In genomic region chr9:84754461-84754860, GRCh38 we compare ENCODE assay signal across 21 cellular contexts.
DNase-seq lines count a peak whose midpoint lies in the region; ATAC-seq, FAIRE-seq and TF ChIP-seq lines count a peak whose summit lies in the region.
"Had no signal": no experiment of that assay in that cellular context is flagged by ENCODE, and none has a peak within 500 bp of the region (broad histone marks: within the 10 kb centered on the region; RNA-seq: fewer than 3 reads in every experiment).

No MANE protein-coding gene starts in this region.

- no peaks in the 10 kb centered on the region for H3K9me3 ChIP-seq in IMR-90 (ENCODE audit: control insufficient read depth, insufficient read depth, low read length)
- H3K9me3 ChIP-seq: ovary, transverse colon had no signal

- no peak overlapping the region for H3K27ac ChIP-seq in IMR-90 (ENCODE audit: insufficient read depth, low read length)
- H3K27ac ChIP-seq: GM23248, ovary, transverse colon had no signal

- no peaks in the 10 kb centered on the region for H4K20me1 ChIP-seq in IMR-90 (ENCODE audit: insufficient read depth, low read length)

- no peak overlapping the region for H2BK15ac ChIP-seq in IMR-90 (ENCODE audit: low read depth, low read length)

- no CpG with 5 or more reads among the region's 3 CpGs for WGBS in IMR-90 (ENCODE audit: extremely low coverage in 2 of 2, insufficient read length in 1 of 2), 2 experiments

- CTCF ChIA-PET in IMR-90 (lab: Yijun Ruan, JAX): no interaction called here

- H2BK120ac ChIP-seq in IMR-90 (ENCODE audit: low read depth, low read length): no peak overlapping the region

- no TSS peak for BruUV-seq in IMR-90 (replicated peaks; lab: Mats Ljungman, UMichigan)

- H3K27me3 ChIP-seq in IMR-90 (ENCODE audit: control insufficient read depth, insufficient read depth, low read length): no peaks in the 10 kb centered on the region
- no peaks in the 10 kb centered on the region for H3K27me3 ChIP-seq in bronchial epithelial cell (ENCODE audit: control insufficient read depth, insufficient read depth, low read length)
- H3K27me3 ChIP-seq: ovary, transverse colon had no signal

- no peaks in the 10 kb centered on the region for H3K79me1 ChIP-seq in IMR-90 (ENCODE audit: low read depth in 1 of 2, low read length in 2 of 2)

- peak; percentile 24 for DNase-seq in IMR-90
- DNase-seq in bronchial epithelial cell (ENCODE audit: low read depth): no peak
- peak; percentile 37 for DNase-seq in retinal pigment epithelial cell (ENCODE audit: low read depth)
- no peak for DNase-seq in foreskin melanocyte
- DNase-seq in ACHN: no peak
- no peak for DNase-seq in mucosa of gallbladder (ENCODE audit: low spot score)
- DNase-seq: activated CD8-positive, alpha-beta memory T cell treated with anti-CD3 and anti-CD28 coated beads, Interleukin-2, amount 50 U/mL, for 4 hours; activated naive CD4-positive, alpha-beta T cell treated with anti-CD3 and anti-CD28 coated beads for 36 hours; AML-193; effector CD8-positive, alpha-beta T cell; GM23248; hypothalamus; NCI-H1694; NCI-H2227 treated with DMSO at 0.1 percent for 48 hours; NK-92 treated with Interleukin-12 subunit alpha and Interleukin-12 subunit beta, amount 100 ng/mL, for 24 hours; ovary; Right ventricle myocardium superior; transverse colon had no signal

- H2AK9ac ChIP-seq in IMR-90 (replicated peaks; ENCODE audit: low read depth, low read length, poor library complexity): peak overlapping the region; percentile 3

- H4K8ac ChIP-seq in IMR-90 (ENCODE audit: low read depth in 2 of 2, low read length in 2 of 2): no peak overlapping the region

- H3K4me1 ChIP-seq in IMR-90 (ENCODE audit: control insufficient read depth, insufficient read depth, low read length): peaks cover 1% of the 10 kb centered on the region; the same call in 1 of the 2 replicates

- H3K9ac ChIP-seq in IMR-90 (ENCODE audit: low read depth, low read length): no peak overlapping the region
- H3K9ac ChIP-seq: GM23248 had no signal

- H4K5ac ChIP-seq in IMR-90 (ENCODE audit: low read depth, low read length): no peak overlapping the region

- POLR2A ChIA-PET in IMR-90 (lab: Charles Lee; ENCODE audit: unreplicated experiment): no interaction called here

- H3K56ac ChIP-seq in IMR-90 (ENCODE audit: extremely low read depth, insufficient read depth, low read length): no peak overlapping the region

- TF ChIP-seq CTCF in IMR-90 (conservative IDR thresholded peaks at IDR 0.05; ENCODE audit: low read depth, low read length) (no peak), bronchial epithelial cell (IDR thresholded peaks at IDR 0.05; ENCODE audit: insufficient read depth, low read length, severe bottlenecking) (no peak), retinal pigment epithelial cell (conservative IDR thresholded peaks at IDR 0.05; ENCODE audit: low read depth, low read length) (no peak)

- H2AFZ ChIP-seq in IMR-90 (replicated peaks; ENCODE audit: low read length, poor library complexity): peak overlapping the region; percentile 23
- H2AFZ ChIP-seq: GM23248 had no signal

- no peaks in the 10 kb centered on the region for H3K36me3 ChIP-seq in IMR-90 (ENCODE audit: control insufficient read depth, insufficient read depth, low read length)
- H3K36me3 ChIP-seq in bronchial epithelial cell (ENCODE audit: control insufficient read depth, insufficient read depth, low read length): no peaks in the 10 kb centered on the region
- H3K36me3 ChIP-seq: ovary, transverse colon had no signal

- H2BK5ac ChIP-seq in IMR-90 (ENCODE audit: low read depth, low read length, poor library complexity, severe bottlenecking): peak overlapping the region; percentile 54

- H3K23ac ChIP-seq in IMR-90 (ENCODE audit: low read depth, low read length): no peak overlapping the region

- H3K4me2 ChIP-seq in IMR-90 (ENCODE audit: low read depth, low read length): peak overlapping the region; percentile 40; the same call in 1 of the 2 replicates

- ATAC-seq in GM18502 (IDR thresholded peaks at IDR 0.05; ENCODE audit: poor library complexity, unreplicated experiment): peak; percentile 52
- no peak for ATAC-seq in IMR-90 (ENCODE audit: low read depth)
- no peak for ATAC-seq in GM21576 (IDR thresholded peaks at IDR 0.05; ENCODE audit: unreplicated experiment)

- H3K4me3 ChIP-seq in IMR-90 (ENCODE audit: insufficient read depth, low read depth, low read length) (no peak overlapping the region), bronchial epithelial cell (ENCODE audit: low read depth, low read length) (no peak overlapping the region), retinal pigment epithelial cell (ENCODE audit: low read length) (no peak overlapping the region)
- H3K4me3 ChIP-seq: GM23248, ovary, skin epidermis, transverse colon had no signal

- H4K91ac ChIP-seq in IMR-90 (ENCODE audit: insufficient read depth, low read depth, low read length): no peak overlapping the region

- no peak overlapping the region for H2BK20ac ChIP-seq in IMR-90 (ENCODE audit: low read depth, low read length)

- in situ Hi-C loops in IMR-90 (cut with MboI; ENCODE audit: low sequenced_read_pairs) (no loop called here), ACHN (cut with HindIII; ENCODE audit: low pct_ligation_motif_present, low pct_unique_long_range_greater_than_20kb, low sequenced_read_pairs) (no loop called here)

- no peak overlapping the region for H3K18ac ChIP-seq in IMR-90 (ENCODE audit: low read depth, low read length)

- intact Hi-C loops in IMR-90 (cut with micrococcal nuclease): no loop called here

- no peak overlapping the region for H3K4ac ChIP-seq in IMR-90 (ENCODE audit: low read depth, low read length)

- TF ChIP-seq RAD21 in IMR-90 (IDR thresholded peaks at IDR 0.05; ENCODE audit: low read length): no peak

- dilution Hi-C loops in IMR-90 (cut with HindIII; ENCODE audit: low sequenced_read_pairs, unreplicated experiment): no loop called here

- H3K14ac ChIP-seq in IMR-90 (replicated peaks; ENCODE audit: low read depth, low read length): no peak overlapping the region

- no peaks in the 10 kb centered on the region for H3K9me1 ChIP-seq in IMR-90 (ENCODE audit: insufficient read depth, low read length)

- no peak for TF ChIP-seq POLR2A in IMR-90 (IDR thresholded peaks at IDR 0.05; ENCODE audit: low read depth, low read length)

- H2AK5ac ChIP-seq in IMR-90 (ENCODE audit: low read depth, low read length): no peak overlapping the region

- FAIRE-seq in bronchial epithelial cell (lab: Jason Lieb, UNC): peak; percentile 86

TF ChIP-seq in IMR-90, 13 proteins besides CTCF, POLR2A, EP300 and RAD21:
- no peak for TF ChIP-seq FOS (IDR thresholded peaks at IDR 0.05; ENCODE audit: low read depth, low read length)
- no peak for TF ChIP-seq NFE2L2 (IDR thresholded peaks at IDR 0.05; ENCODE audit: low read depth, low read length)
TF ChIP-seq in IMR-90: peak in this region for 0.

Comparison
In these comparisons a context has a peak if more than half of its experiments do, and no peak if none do; other contexts are left out.
1. DNase-seq: peak in IMR-90 (single experiment) and retinal pigment epithelial cell (single experiment); none in bronchial epithelial cell (single experiment), foreskin melanocyte (single experiment), ACHN (single experiment) and mucosa of gallbladder (single experiment).